ENCODE assay signal across 8 cellular contexts in genomic region chr13:102847272-102848234, GRCh38. TPM values are rescaled to one million over a fixed set of nuclear protein-coding genes. Genes with fewer than 3 reads are reported as not detected.
DNase-seq lines count a peak whose midpoint lies in the region; ATAC-seq, FAIRE-seq and TF ChIP-seq lines count a peak whose summit lies in the region.

No MANE protein-coding gene starts in this region.

- H3K27ac ChIP-seq in kidney (ENCODE audit: low read depth in 2 of 2, low read length in 2 of 2), result peak overlapping the region in 1 of 2 donors; percentile 91
- peak overlapping the region; percentile 98 for H3K27ac ChIP-seq in subcutaneous abdominal adipose tissue (ENCODE audit: low read depth, low read length)

- in situ Hi-C loops in astrocyte of the cerebellum (cut with HindIII; ENCODE audit: low sequenced_read_pairs), result no loop called here

- peak overlapping the region; percentile 94 for H3K4me3 ChIP-seq in astrocyte of the cerebellum (ENCODE audit: low read depth, low read length)
- H3K4me3 ChIP-seq in kidney (ENCODE audit: low read length in 2 of 2), result peak overlapping the region; percentile 95 to 99
- H3K4me3 ChIP-seq in subcutaneous abdominal adipose tissue (ENCODE audit: low read depth in 1 of 5, low read length in 5 of 5), result peak overlapping the region; percentile 88 to 99 (median 97)

- peaks cover 0 to 2% of the 10 kb centered on the region in 2 donors for H3K36me3 ChIP-seq in kidney (ENCODE audit: control insufficient read depth in 1 of 2, insufficient read depth in 2 of 2, low read length in 2 of 2)
- H3K36me3 ChIP-seq in subcutaneous abdominal adipose tissue (ENCODE audit: control insufficient read depth in 5 of 5, insufficient read depth in 5 of 5, low read length in 5 of 5), result peaks cover 0 to 6% (median 2%) of the 10 kb centered on the region in 5 donors

- H3K4me1 ChIP-seq in kidney (ENCODE audit: control insufficient read depth in 1 of 2, insufficient read depth in 1 of 2, low read depth in 1 of 2, low read length in 2 of 2), result peaks cover 5 to 7% of the 10 kb centered on the region in 2 donors
- peaks cover 4 to 29% (median 26%) of the 10 kb centered on the region in 5 donors for H3K4me1 ChIP-seq in subcutaneous abdominal adipose tissue (ENCODE audit: control insufficient read depth in 5 of 5, insufficient read depth in 5 of 5, low read length in 5 of 5)

- H3K9ac ChIP-seq in kidney (ENCODE audit: low read length in 2 of 2) (peak overlapping the region; percentile 23 to 30), subcutaneous abdominal adipose tissue (ENCODE audit: low read length in 5 of 5) (peak overlapping the region; percentile 85 to 99 (median 96))

- peak; percentile 17 for ATAC-seq in GM19395 (IDR thresholded peaks at IDR 0.05; ENCODE audit: unreplicated experiment)
- ATAC-seq in HG02973 (IDR thresholded peaks at IDR 0.05; ENCODE audit: unreplicated experiment), result no peak

- H3K27me3 ChIP-seq in subcutaneous abdominal adipose tissue (ENCODE audit: control insufficient read depth in 5 of 5, insufficient read depth in 4 of 5, low read length in 5 of 5), result no peaks in the 10 kb centered on the region

- intact Hi-C loops in kidney (cut with DNase I), result no loop called here

- TF ChIP-seq CTCF in astrocyte of the cerebellum (IDR thresholded peaks at IDR 0.05; ENCODE audit: low read depth, low read length, missing control alignments) (peak; percentile 72), kidney (IDR thresholded peaks at IDR 0.05; ENCODE audit: borderline replicate concordance, extremely low read depth, insufficient read depth) (peak; percentile 71)

- peak; percentile 28 for DNase-seq in COLO668 (lab: John Stamatoyannopoulos, UW; ENCODE audit: unreplicated experiment)
- DNase-seq in NCI-H526 treated with DMSO at 0.1 percent for 48 hours (lab: John Stamatoyannopoulos, UW), result peak; percentile 26
- DNase-seq in astrocyte of the cerebellum (ENCODE audit: low read depth), result no peak
- DNase-seq in kidney, result no peak
- DNase-seq in activated effector memory CD4-positive, alpha-beta T cell treated with Interleukin-2 at 50 U/mL for 16 hours, result no peak

- H3K9me3 ChIP-seq in kidney (ENCODE audit: control insufficient read depth in 1 of 2, low read length in 2 of 2) (no peaks in the 10 kb centered on the region), subcutaneous abdominal adipose tissue (ENCODE audit: control insufficient read depth in 5 of 5, low read length in 5 of 5) (no peaks in the 10 kb centered on the region)

- FAIRE-seq in kidney (lab: Jason Lieb, UNC), result peak; percentile 93

RNA-seq across cellular contexts. Expression of gene ERCC5, which starts 1.7 kb away (rescaled TPM):
- total RNA-seq in kidney, result 56.0 TPM
- 37.4 TPM for polyA plus RNA-seq in kidney (ENCODE audit: insufficient read depth, low read depth, low replicate concordance)

RNA-seq across cellular contexts. Expression of gene BIVM, which starts 48.6 kb away (rescaled TPM):
- 36.6 TPM for total RNA-seq in kidney
- polyA plus RNA-seq in kidney (ENCODE audit: insufficient read depth, low read depth, low replicate concordance), result 22.1 TPM

RNA-seq across cellular contexts. Expression of gene POGLUT2, which starts 48.8 kb away (rescaled TPM):
- total RNA-seq in kidney, result 7.0 TPM
- polyA plus RNA-seq in kidney (ENCODE audit: insufficient read depth, low read depth, low replicate concordance), result 4.9 TPM

Comparison
In these comparisons a context has a peak if more than half of its experiments do, and no peak if none do; other contexts are left out.
1. DNase-seq: peak in COLO668 (single experiment) and NCI-H526 treated with DMSO at 0.1 percent for 48 hours (single experiment); none in astrocyte of the cerebellum (single experiment), kidney (single experiment) and activated effector memory CD4-positive, alpha-beta T cell treated with Interleukin-2 at 50 U/mL for 16 hours (single experiment).
2. Peak in every context shown above with its lines, with median percentiles within 50 percentile points of each other: H3K4me3 ChIP-seq.